8 cellular contexts compared by ENCODE assay signal in the genomic region with DNA sequence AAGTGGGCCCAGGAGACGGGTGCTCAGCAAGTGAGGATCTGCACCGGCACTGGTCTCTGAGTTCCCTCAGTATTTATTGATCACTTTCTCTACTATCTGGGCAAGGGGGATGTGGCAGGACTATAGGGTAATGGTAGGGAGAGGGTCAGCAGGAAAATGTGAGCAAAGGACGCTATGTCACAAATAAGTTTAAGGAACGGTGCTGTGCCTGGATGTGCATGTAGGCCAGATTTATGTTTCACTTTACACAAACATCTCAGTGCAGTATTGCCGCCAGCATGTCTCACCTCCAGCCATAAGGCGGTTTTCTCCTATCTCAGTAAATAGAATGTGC. TPM values are rescaled to one million over a fixed set of nuclear protein-coding genes. Genes with fewer than 3 reads are reported as not detected.
A peak's percentile ranks its signal among the peaks of the same experiment; 100 is the strongest.
DNase-seq lines count a peak whose midpoint lies in the region; ATAC-seq, FAIRE-seq and TF ChIP-seq lines count a peak whose summit lies in the region.
"Not testable (repeated sequence)": the region's sequence is repeated elsewhere in the genome, so short reads cannot be mapped to it uniquely, and the experiment has no call there.

No MANE protein-coding gene starts in this region.

- H3F3A ChIP-seq in OCI-LY1 (ENCODE audit: insufficient read depth, low read length): not testable (repeated sequence)

- TF ChIP-seq POLR2A in esophagus muscularis mucosa (IDR thresholded peaks at IDR 0.05; ENCODE audit: low read depth): not testable (repeated sequence)

- H3K9me3 Mint-ChIP-seq in Calu3 (ENCODE audit: low read depth, unreplicated experiment); activated CD4-positive, alpha-beta memory T cell treated with anti-CD3 and anti-CD28 coated beads for 36 hours; astrocyte (ENCODE audit: unreplicated experiment): not testable (repeated sequence)

- not testable (repeated sequence) for H3K27me3 ChIP-seq in OCI-LY1 (ENCODE audit: insufficient read depth, low read length); astrocyte (ENCODE audit: insufficient read depth, low read length); esophagus muscularis mucosa; pancreas

- H3K4me3 ChIP-seq in OCI-LY1 (ENCODE audit: low read depth, low read length, poor library complexity, severe bottlenecking); astrocyte (ENCODE audit: insufficient read depth, low read depth, low read length); esophagus muscularis mucosa; mesodermal cell (ENCODE audit: extremely low read depth, insufficient read depth, low read length, poor library complexity, severe bottlenecking); pancreas: not testable (repeated sequence)

- peak overlapping the region; percentile 55; the same call in 1 of the 2 replicates for H3K9ac ChIP-seq in OCI-LY1 (ENCODE audit: low read length)
- not testable (repeated sequence) for H3K9ac ChIP-seq in astrocyte (ENCODE audit: low read length)

- peaks cover 18% of the 10 kb centered on the region for H3K4me1 ChIP-seq in OCI-LY1 (ENCODE audit: insufficient read depth, low read length, severe bottlenecking)
- not testable (repeated sequence) for H3K4me1 ChIP-seq in astrocyte (ENCODE audit: insufficient read depth, low read length); mesodermal cell (ENCODE audit: control insufficient read depth, insufficient read depth, low read length, poor library complexity, severe bottlenecking); pancreas
- peaks cover 6 to 21% (median 17%) of the 10 kb centered on the region in 4 donors for H3K4me1 ChIP-seq in esophagus muscularis mucosa

- intact Hi-C loops in Calu3 (cut with micrococcal nuclease; ENCODE audit: unreplicated experiment); activated CD4-positive, alpha-beta memory T cell treated with anti-CD3 and anti-CD28 coated beads for 36 hours (cut with micrococcal nuclease); esophagus muscularis mucosa (cut with DNase I): not testable (repeated sequence)
- intact Hi-C loops in pancreas (cut with DNase I): loop anchor here in 1 of 3 donors (10.0 kb wide), 1 partner anchor 579 kb away; no protein-coding TSS in a partner anchor

- peak overlapping the region; percentile 82 for H3K4me3 Mint-ChIP-seq in Calu3 (ENCODE audit: low read depth, unreplicated experiment)
- H3K4me3 Mint-ChIP-seq in activated CD4-positive, alpha-beta memory T cell treated with anti-CD3 and anti-CD28 coated beads for 36 hours: peak overlapping the region; percentile 9
- H3K4me3 Mint-ChIP-seq in astrocyte (ENCODE audit: unreplicated experiment): peak overlapping the region; percentile 87

- H3K36me3 Mint-ChIP-seq in Calu3 (ENCODE audit: insufficient read depth, unreplicated experiment): peaks cover 25% of the 10 kb centered on the region
- H3K36me3 Mint-ChIP-seq in activated CD4-positive, alpha-beta memory T cell treated with anti-CD3 and anti-CD28 coated beads for 36 hours: not testable (repeated sequence)
- H3K36me3 Mint-ChIP-seq in astrocyte (ENCODE audit: low read depth, unreplicated experiment): peaks cover 14% of the 10 kb centered on the region

- not testable (repeated sequence) for ATAC-seq in pancreas

- not testable (repeated sequence) for H3K9me3 ChIP-seq in OCI-LY1 (ENCODE audit: low read length); astrocyte (ENCODE audit: insufficient read depth, low read depth, low read length); esophagus muscularis mucosa; pancreas
- peaks cover 10% of the 10 kb centered on the region for H3K9me3 ChIP-seq in mesodermal cell (ENCODE audit: control insufficient read depth, low read length)

- H3K4me1 Mint-ChIP-seq in Calu3 (ENCODE audit: low read depth, unreplicated experiment) (peaks cover 24% of the 10 kb centered on the region), astrocyte (ENCODE audit: low read depth, unreplicated experiment) (peaks cover 14% of the 10 kb centered on the region)
- peaks cover 13% of the 10 kb centered on the region for H3K4me1 Mint-ChIP-seq in activated CD4-positive, alpha-beta memory T cell treated with anti-CD3 and anti-CD28 coated beads for 36 hours (ENCODE audit: low read depth)

- not testable (repeated sequence) for H4K20me1 ChIP-seq in OCI-LY1 (ENCODE audit: insufficient read depth, low read length); astrocyte (ENCODE audit: insufficient read depth, low read length)

- not testable (repeated sequence) for FAIRE-seq in astrocyte (lab: Jason Lieb, UNC); pancreas (lab: Jason Lieb, UNC)
- peak; percentile 71 for FAIRE-seq in urothelium cell line (lab: Jason Lieb, UNC)

- not testable (repeated sequence) for TF ChIP-seq EP300 in esophagus muscularis mucosa (IDR thresholded peaks at IDR 0.05)

- POLR2A ChIA-PET in activated CD4-positive, alpha-beta memory T cell treated with anti-CD3 and anti-CD28 coated beads for 36 hours (lab: Charles Lee): not testable (repeated sequence)

- not testable (repeated sequence) for BruUV-seq in Calu3 (replicated peaks; lab: Mats Ljungman, UMichigan)

- H3K36me3 ChIP-seq in OCI-LY1 (ENCODE audit: insufficient read depth, low read length); astrocyte (ENCODE audit: insufficient read depth, low read length); esophagus muscularis mucosa; mesodermal cell (ENCODE audit: control insufficient read depth, insufficient read depth, low read length); pancreas: not testable (repeated sequence)

- H2AFZ ChIP-seq in OCI-LY1 (ENCODE audit: low read length); astrocyte (ENCODE audit: low read depth, low read length): not testable (repeated sequence)

- WGBS in esophagus muscularis mucosa: 87% methylated on average over 6 of the region's 6 CpGs
- 88 to 100% methylated on average over 2 to 5 of the region's 6 CpGs for WGBS in mesodermal cell (ENCODE audit: insufficient coverage in 2 of 2), 2 experiments
- 76 to 85% methylated on average over 6 of the region's 6 CpGs for WGBS in pancreas, 2 donors

- not testable (repeated sequence) for H3K79me2 ChIP-seq in OCI-LY1 (ENCODE audit: insufficient read depth, low read length); astrocyte (ENCODE audit: insufficient read depth, low read length)

- CTCF ChIA-PET in Calu3 (lab: Charles Lee): not testable (repeated sequence)
- CTCF ChIA-PET in activated CD4-positive, alpha-beta memory T cell treated with anti-CD3 and anti-CD28 coated beads for 36 hours (lab: Charles Lee): interaction anchor here (1.5 kb wide), 1 partner anchor 158 kb away, joined by 6 read pairs; no protein-coding TSS in a partner anchor

- H3K27ac Mint-ChIP-seq in Calu3 (ENCODE audit: unreplicated experiment) (peak overlapping the region; percentile 99), astrocyte (ENCODE audit: unreplicated experiment) (peak overlapping the region; percentile 96)
- H3K27ac Mint-ChIP-seq in activated CD4-positive, alpha-beta memory T cell treated with anti-CD3 and anti-CD28 coated beads for 36 hours: peak overlapping the region; percentile 85

- not testable (repeated sequence) for H3K9me2 ChIP-seq in OCI-LY1 (ENCODE audit: low read depth, low read length)

- not testable (repeated sequence) for TF ChIP-seq CTCF in Calu3 (IDR thresholded peaks at IDR 0.05; ENCODE audit: unreplicated experiment); OCI-LY1 (IDR thresholded peaks at IDR 0.05; ENCODE audit: low read length); astrocyte (IDR thresholded peaks at IDR 0.05; ENCODE audit: insufficient read depth, low read depth, low read length); esophagus muscularis mucosa (IDR thresholded peaks at IDR 0.05); pancreas (IDR thresholded peaks at IDR 0.05)

- H3K4me2 ChIP-seq in OCI-LY1 (ENCODE audit: low read length) (peak overlapping the region; percentile 63; the same call in 1 of the 2 replicates), astrocyte (ENCODE audit: low read length) (peak overlapping the region; percentile 99)

- not testable (repeated sequence) for DNase-seq in Calu3; activated CD4-positive, alpha-beta memory T cell treated with anti-CD3 and anti-CD28 coated beads for 36 hours; astrocyte (ENCODE audit: low read depth); esophagus muscularis mucosa (ENCODE audit: extremely low spot score); pancreas; urothelium cell line (ENCODE audit: low spot score)

- not testable (repeated sequence) for H3K27me3 Mint-ChIP-seq in Calu3 (ENCODE audit: unreplicated experiment); activated CD4-positive, alpha-beta memory T cell treated with anti-CD3 and anti-CD28 coated beads for 36 hours; astrocyte (ENCODE audit: low read depth, unreplicated experiment)

- peak overlapping the region; percentile 54 for H3K27ac ChIP-seq in OCI-LY1 (ENCODE audit: low read depth, low read length, poor library complexity, severe bottlenecking)
- not testable (repeated sequence) for H3K27ac ChIP-seq in astrocyte (ENCODE audit: low read depth, low read length)
- H3K27ac ChIP-seq in esophagus muscularis mucosa (replicated peaks in 1 of 4): peak overlapping the region; percentile 96 to 99 (median 98)
- peak overlapping the region; percentile 91 for H3K27ac ChIP-seq in mesodermal cell (ENCODE audit: low read depth, low read length, severe bottlenecking)
- peak overlapping the region in 3 of 4 donors; percentile 75 to 89 (median 88) for H3K27ac ChIP-seq in pancreas

RNA-seq across cellular contexts. Expression of a gene that starts 15.6 kb away (rescaled TPM):
- 7.8 and 8.0 TPM in 2 replicates for total RNA-seq in Calu3 (2022)
- total RNA-seq in activated CD4-positive, alpha-beta memory T cell treated with anti-CD3 and anti-CD28 coated beads for 36 hours: 1 to 10 TPM; 3.9 to 4.9 TPM
- total RNA-seq in astrocyte: 13.7 and 14.4 TPM in 2 replicates
- 10 to 100 TPM; 19.7 to 43.2 (median 22.8) TPM for total RNA-seq in esophagus muscularis mucosa
- polyA plus RNA-seq in mesodermal cell (2013, experiment 1 of 2): 12.1 TPM
- 13.8 TPM for polyA plus RNA-seq in mesodermal cell (2013, experiment 2 of 2)
- 10 to 100 TPM in 1 of 6 donors, 1 to 10 TPM in 5; 2.3 to 10.2 (median 4.0) TPM for total RNA-seq in pancreas
- polyA plus RNA-seq in pancreas: 1 to 10 TPM; 5.1 to 6.1 TPM

RNA-seq across cellular contexts. Expression of a gene that starts 34.7 kb away (rescaled TPM):
- total RNA-seq in Calu3 (2022): 20.7 and 21.4 TPM in 2 replicates
- 10 to 100 TPM; 20.7 to 22.0 TPM for total RNA-seq in activated CD4-positive, alpha-beta memory T cell treated with anti-CD3 and anti-CD28 coated beads for 36 hours
- total RNA-seq in astrocyte: 52.3 and 54.2 TPM in 2 replicates
- total RNA-seq in esophagus muscularis mucosa: 10 to 100 TPM; 15.8 to 32.7 (median 29.2) TPM
- polyA plus RNA-seq in mesodermal cell (2013, experiment 1 of 2): 36.2 TPM
- 37.4 TPM for polyA plus RNA-seq in mesodermal cell (2013, experiment 2 of 2)
- total RNA-seq in pancreas: 10 to 100 TPM in 1 of 6 donors, 1 to 10 TPM in 5; 6.5 to 12.5 (median 7.0) TPM
- 10 to 100 TPM; 16.6 to 20.5 TPM for polyA plus RNA-seq in pancreas

RNA-seq across cellular contexts. Expression of a gene that starts 43.6 kb away (rescaled TPM):
- 233 and 234 TPM in 2 replicates for total RNA-seq in Calu3 (2022)
- 100 to 1,000 TPM; 334 to 346 TPM for total RNA-seq in activated CD4-positive, alpha-beta memory T cell treated with anti-CD3 and anti-CD28 coated beads for 36 hours
- total RNA-seq in astrocyte: 519 and 547 TPM in 2 replicates
- total RNA-seq in esophagus muscularis mucosa: 100 to 1,000 TPM; 297 to 717 (median 464) TPM
- 737 TPM for polyA plus RNA-seq in mesodermal cell (2013, experiment 1 of 2)
- 650 TPM for polyA plus RNA-seq in mesodermal cell (2013, experiment 2 of 2)
- 100 to 1,000 TPM in 2 of 6 donors, 10 to 100 TPM in 4; 57.5 to 117 (median 87.5) TPM for total RNA-seq in pancreas
- 100 to 1,000 TPM; 361 to 440 TPM for polyA plus RNA-seq in pancreas

RNA-seq across cellular contexts. Expression of a gene that starts 51.0 kb away (rescaled TPM):
- total RNA-seq in Calu3 (2022) (49.5 and 51.0 TPM in 2 replicates), astrocyte (102 and 109 TPM in 2 replicates), esophagus muscularis mucosa (100 to 1,000 TPM; 113 to 183 (median 145) TPM), pancreas (10 to 100 TPM; 15.1 to 28.4 (median 22.0) TPM)
- 10 to 100 TPM; 85.4 to 86.1 TPM for total RNA-seq in activated CD4-positive, alpha-beta memory T cell treated with anti-CD3 and anti-CD28 coated beads for 36 hours
- 91.8 TPM for polyA plus RNA-seq in mesodermal cell (2013, experiment 1 of 2)
- 75.8 TPM for polyA plus RNA-seq in mesodermal cell (2013, experiment 2 of 2)
- 10 to 100 TPM; 42.4 to 92.8 TPM for polyA plus RNA-seq in pancreas

Comparison
In these comparisons a context has a peak if more than half of its experiments do, and no peak if none do; other contexts are left out.
1. H3K4me3 Mint-ChIP-seq: peak in every context shown above with its lines; median percentile 87 in astrocyte; 82 in Calu3; 9 in activated CD4-positive, alpha-beta memory T cell treated with anti-CD3 and anti-CD28 coated beads for 36 hours.